8 cellular contexts compared by ENCODE assay signal in genomic region chr1:88683516-88683847, GRCh38. TPM values are rescaled to one million over a fixed set of nuclear protein-coding genes. Genes with fewer than 3 reads are reported as not detected.
DNase-seq lines count a peak whose midpoint lies in the region; ATAC-seq and TF ChIP-seq lines count a peak whose summit lies in the region.

No MANE protein-coding gene starts in this region.

- H3K9ac ChIP-seq in HUES64 (ENCODE audit: low read depth, low read length) (peak overlapping the region; percentile 86), colonic mucosa (ENCODE audit: low read depth in 2 of 2, low read length in 2 of 2) (peak overlapping the region; percentile 64 to 84)

- H3K9me3 ChIP-seq in CD4-positive, alpha-beta T cell (ENCODE audit: control insufficient read depth, low read length), result no peaks in the 10 kb centered on the region
- no peaks in the 10 kb centered on the region for H3K9me3 ChIP-seq in HUES64 (ENCODE audit: insufficient read depth, low read depth, low read length)
- no peaks in the 10 kb centered on the region for H3K9me3 ChIP-seq in colonic mucosa
- H3K9me3 ChIP-seq in mesodermal cell (ENCODE audit: control insufficient read depth, low read length), result no peaks in the 10 kb centered on the region

- intact Hi-C loops in CD4-positive, alpha-beta T cell (cut with DNase I, micrococcal nuclease), result loop anchor here in 1 of 2 experiments (5.0 to 10.0 kb wide), 2 partner anchors 1311 to 1356 kb away; partner anchors contain the start of genes LMO4 and ZNF326
- intact Hi-C loops in colonic mucosa (cut with DNase I), result no loop called here

- DNase-seq in CD4-positive, alpha-beta T cell, result peak; percentile 16 to 60 (median 43)
- DNase-seq in activated CD4-positive, CD25-positive, alpha-beta regulatory T cell treated with anti-CD3 and anti-CD28 coated beads, Interleukin-2, amount 50 U/mL, for 72 hours, result peak; percentile 57
- DNase-seq in colonic mucosa (peak; percentile 65), DMS153 treated with DMSO at 0.1 percent for 48 hours (lab: John Stamatoyannopoulos, UW; ENCODE audit: unreplicated experiment) (no peak)
- peak; percentile 11 to 22 for DNase-seq in stimulated activated CD8-positive, alpha-beta memory T cell treated with anti-CD3 and anti-CD28 coated beads, Interleukin-4, amount 100 ng/mL, for 4 hours (ENCODE audit: low read depth in 2 of 2, low spot score in 1 of 2)

- H3K36me3 ChIP-seq in HUES64 (ENCODE audit: insufficient read depth, low read length), result peaks cover 5% of the 10 kb centered on the region; the same call in 1 of the 2 replicates
- no peaks in the 10 kb centered on the region for H3K36me3 ChIP-seq in colonic mucosa
- H3K36me3 ChIP-seq in mesodermal cell (ENCODE audit: control insufficient read depth, insufficient read depth, low read length), result no peaks in the 10 kb centered on the region

- H3K27me3 Mint-ChIP-seq in CD4-positive, alpha-beta T cell, result no peaks in the 10 kb centered on the region

- peaks cover 15% of the 10 kb centered on the region for H3K4me1 ChIP-seq in HUES64 (ENCODE audit: insufficient read depth, low read length)
- H3K4me1 ChIP-seq in colonic mucosa, result peaks cover 7% of the 10 kb centered on the region
- no peaks in the 10 kb centered on the region for H3K4me1 ChIP-seq in mesodermal cell (ENCODE audit: control insufficient read depth, insufficient read depth, low read length, poor library complexity, severe bottlenecking)

- H3K27ac Mint-ChIP-seq in CD4-positive, alpha-beta T cell, result peak overlapping the region; percentile 95

- peak overlapping the region; percentile 93 for H3K4me3 Mint-ChIP-seq in CD4-positive, alpha-beta T cell

- POLR2A ChIA-PET in CD4-positive, alpha-beta T cell (lab: Charles Lee), result interaction anchor here (0.8 to 3.5 kb wide), 15 partner anchors 9 to 1979 kb away, joined by 3 to 31 read pairs (median 9); partner anchors contain the start of genes GTF2B, HS2ST1, SELENOF and SH3GLB1

- CTCF ChIA-PET in CD4-positive, alpha-beta T cell (lab: Charles Lee), result interaction anchor here (1.0 to 2.2 kb wide), 5 partner anchors 10 to 1979 kb away, joined by 3 to 9 read pairs (median 6); partner anchors contain the start of gene SH3GLB1

- no peaks in the 10 kb centered on the region for H3K27me3 ChIP-seq in CD4-positive, alpha-beta T cell (ENCODE audit: control insufficient read depth, insufficient read depth, low read length)
- H3K27me3 ChIP-seq in HUES64 (ENCODE audit: insufficient read depth, low read length), result no peaks in the 10 kb centered on the region
- H3K27me3 ChIP-seq in colonic mucosa, result no peaks in the 10 kb centered on the region

- no peak for TF ChIP-seq CTCF in CD4-positive, alpha-beta T cell (IDR thresholded peaks at IDR 0.05)
- TF ChIP-seq CTCF in colonic mucosa (IDR thresholded peaks at IDR 0.05), result no peak

- peaks cover 42% of the 10 kb centered on the region for H3K4me1 Mint-ChIP-seq in CD4-positive, alpha-beta T cell (ENCODE audit: low read depth)

- no peaks in the 10 kb centered on the region for H3K9me3 Mint-ChIP-seq in CD4-positive, alpha-beta T cell

- peaks cover 29% of the 10 kb centered on the region for H3K36me3 Mint-ChIP-seq in CD4-positive, alpha-beta T cell (ENCODE audit: low read depth)

- peak overlapping the region; percentile 92 for H3K27ac ChIP-seq in CD4-positive, alpha-beta T cell (ENCODE audit: low read depth, low read length)
- H3K27ac ChIP-seq in HUES64 (ENCODE audit: low read depth, low read length) (peak overlapping the region; percentile 90), colonic mucosa (peak overlapping the region; percentile 96), mesodermal cell (ENCODE audit: low read depth, low read length, severe bottlenecking) (peak overlapping the region; percentile 93)

- H3K4me3 ChIP-seq in HUES64 (ENCODE audit: low read length) (peak overlapping the region; percentile 97), colonic mucosa (peak overlapping the region; percentile 45), mesodermal cell (ENCODE audit: extremely low read depth, insufficient read depth, low read length, poor library complexity, severe bottlenecking) (peak overlapping the region; percentile 99)

- WGBS in HUES64, result 2% methylated on average over 8 of the region's 8 CpGs
- 1 to 2% methylated on average over 5 to 8 of the region's 8 CpGs for WGBS in mesodermal cell (ENCODE audit: insufficient coverage in 2 of 2), 2 experiments

- peak; percentile 13 for ATAC-seq in CD4-positive, alpha-beta T cell (ENCODE audit: poor library complexity)
- ATAC-seq in GM21390 (IDR thresholded peaks at IDR 0.05; ENCODE audit: unreplicated experiment), result peak; percentile 21

RNA-seq across cellular contexts. Expression of gene PKN2, which starts 0.6 kb away (rescaled TPM):
- total RNA-seq in CD4-positive, alpha-beta T cell, result 10 to 100 TPM; 38.8 to 41.4 TPM
- 17.7 TPM for polyA plus RNA-seq in HUES64 (2013, experiment 1 of 2)
- polyA plus RNA-seq in HUES64 (2013, experiment 2 of 2), result 18.8 TPM
- total RNA-seq in colonic mucosa, result 10 to 100 TPM; 41.1 to 60.5 TPM
- polyA plus RNA-seq in mesodermal cell (2013, experiment 1 of 2), result 43.8 TPM
- polyA plus RNA-seq in mesodermal cell (2013, experiment 2 of 2), result 55.8 TPM

Comparison
In these comparisons a context has a peak if more than half of its experiments do, and no peak if none do; other contexts are left out.
1. H3K4me3 ChIP-seq: peak in every context shown above with its lines; median percentile 99 in mesodermal cell; 97 in HUES64; 45 in colonic mucosa.